Comparison of ENCODE assay signal across 21 cellular contexts in genomic region chr19:41159861-41160260, GRCh38. TPM values are rescaled to one million over a fixed set of nuclear protein-coding genes. Genes with fewer than 3 reads are reported as not detected.
A peak's percentile ranks its signal among the peaks of the same experiment; 100 is the strongest.
DNase-seq lines count a peak whose midpoint lies in the region; ATAC-seq and TF ChIP-seq lines count a peak whose summit lies in the region.
"Had no signal": no experiment of that assay in that cellular context is flagged by ENCODE, and none has a peak within 500 bp of the region (broad histone marks: within the 10 kb centered on the region; RNA-seq: fewer than 3 reads in every experiment).

No MANE protein-coding gene starts in this region.

- CTCF ChIA-PET in naive thymus-derived CD4-positive, alpha-beta T cell (lab: Charles Lee) = no interaction called here

- no peaks in the 10 kb centered on the region for H3K4me1 ChIP-seq in naive thymus-derived CD4-positive, alpha-beta T cell (ENCODE audit: control insufficient read depth in 2 of 2, insufficient read depth in 2 of 2, low read length in 2 of 2)

- POLR2A ChIA-PET in naive thymus-derived CD4-positive, alpha-beta T cell (lab: Charles Lee) = no interaction called here

- H3K4me3 Mint-ChIP-seq in naive thymus-derived CD4-positive, alpha-beta T cell = no peak overlapping the region
- H3K4me3 Mint-ChIP-seq: CD14-positive monocyte had no signal

- H3K4me1 Mint-ChIP-seq in naive thymus-derived CD4-positive, alpha-beta T cell = peaks cover 0 to 4% (median 0%) of the 10 kb centered on the region in 7 donors
- H3K4me1 Mint-ChIP-seq: CD14-positive monocyte had no signal

- H3K27me3 Mint-ChIP-seq in naive thymus-derived CD4-positive, alpha-beta T cell = peaks cover 0 to 14% (median 0%) of the 10 kb centered on the region in 5 donors

- no peaks in the 10 kb centered on the region for H3K36me3 Mint-ChIP-seq in naive thymus-derived CD4-positive, alpha-beta T cell

- in situ Hi-C loops in Caki2 (cut with HindIII; ENCODE audit: low pct_unique_long_range_greater_than_20kb, low sequenced_read_pairs) = no loop called here

- H3K27ac ChIP-seq in naive thymus-derived CD4-positive, alpha-beta T cell (ENCODE audit: low read depth, low read length) = no peak overlapping the region

- intact Hi-C loops in naive thymus-derived CD4-positive, alpha-beta T cell (cut with micrococcal nuclease) = no loop called here

- H3K36me3 ChIP-seq in naive thymus-derived CD4-positive, alpha-beta T cell (ENCODE audit: control insufficient read depth in 2 of 3, insufficient read depth in 3 of 3, low read length in 3 of 3) = no peaks in the 10 kb centered on the region
- H3K36me3 ChIP-seq: MG63 had no signal

- H3K9me3 ChIP-seq in naive thymus-derived CD4-positive, alpha-beta T cell (ENCODE audit: control insufficient read depth in 2 of 3, low read length in 3 of 3) = no peaks in the 10 kb centered on the region

- H3K27ac Mint-ChIP-seq in naive thymus-derived CD4-positive, alpha-beta T cell = no peak overlapping the region

- ATAC-seq in naive thymus-derived CD4-positive, alpha-beta T cell = peak; percentile 52
- ATAC-seq: GM12878 had no signal

- DNase-seq in Caki2 (ENCODE audit: low read depth) = peak; percentile 35
- DNase-seq in OCI-M1 (lab: John Stamatoyannopoulos, UW) = peak; percentile 81
- peak; percentile 64 to 86 for DNase-seq in erythroblast (lab: John Stamatoyannopoulos, UW)
- DNase-seq in naive thymus-derived CD4-positive, alpha-beta T cell = no peak
- no peak for DNase-seq in medulla oblongata (ENCODE audit: extremely low spot score)
- no peak for DNase-seq in NK-92 (lab: John Stamatoyannopoulos, UW; ENCODE audit: unreplicated experiment)
- no peak for DNase-seq in NCI-H1417 (lab: John Stamatoyannopoulos, UW)
- no peak for DNase-seq in activated gamma-delta T cell (lab: John Stamatoyannopoulos, UW)
- DNase-seq: ACHN, AML-193, NCI-H1105 treated with DMSO at 0.1 percent for 48 hours, NCI-H1694 treated with DMSO at 0.1 percent for 48 hours, NCI-H2227 treated with DMSO at 0.1 percent for 48 hours, NCI-H524, NCI-H82, T-helper 1 cell had no signal

- H3K4me3 ChIP-seq in naive thymus-derived CD4-positive, alpha-beta T cell (ENCODE audit: low read length) = no peak overlapping the region
- H3K4me3 ChIP-seq: GM12878, MG63, PC-9 had no signal

- TF ChIP-seq POLR2A in erythroblast (IDR thresholded peaks at IDR 0.05; ENCODE audit: low read length) = no peak

- no peaks in the 10 kb centered on the region for H3K27me3 ChIP-seq in naive thymus-derived CD4-positive, alpha-beta T cell (ENCODE audit: control insufficient read depth in 2 of 2, insufficient read depth in 2 of 2, low read length in 2 of 2)
- H3K27me3 ChIP-seq: MG63 had no signal

- H3K9me3 Mint-ChIP-seq in naive thymus-derived CD4-positive, alpha-beta T cell = peaks cover 0 to 6% (median 0%) of the 10 kb centered on the region in 11 donors

RNA-seq across cellular contexts. Expression of gene CYP2S1, which starts 33.2 kb away (rescaled TPM):
- total RNA-seq in Caki2 (2014; rRNA removed; shearing (Covaris generic); ENCODE audit: low replicate concordance) = 10.6 and 40.2 TPM in 2 replicates
- 1 to 10 TPM in 2 of 5 experiments, under 1 TPM in 3; 0.24 to 4.1 (median 0.74) TPM for total RNA-seq in naive thymus-derived CD4-positive, alpha-beta T cell
- not detected for polyA plus RNA-seq in naive thymus-derived CD4-positive, alpha-beta T cell

RNA-seq across cellular contexts. Expression of gene CYP2F1, which starts 45.6 kb away (rescaled TPM):
- total RNA-seq in Caki2 (2014; rRNA removed; shearing (Covaris generic); ENCODE audit: low replicate concordance) = not detected in 2 replicates
- 1 to 10 TPM in 1 of 5 experiments, under 1 TPM in 2, not detected in 2; 0.32 to 1.1 (median 0.96) TPM for total RNA-seq in naive thymus-derived CD4-positive, alpha-beta T cell
- polyA plus RNA-seq in naive thymus-derived CD4-positive, alpha-beta T cell = not detected
- total RNA-seq: GM12878, H4, PC-9 had no signal
- polyA plus RNA-seq: CD14-positive monocyte, GM12878 had no signal

RNA-seq across cellular contexts. Expression of gene AXL, which starts 59.2 kb away (rescaled TPM):
- total RNA-seq in Caki2 (2014; rRNA removed; shearing (Covaris generic); ENCODE audit: low replicate concordance) = 349 and 418 TPM in 2 replicates
- under 1 TPM in 4 of 5 experiments, not detected in 1; 0.12 to 0.54 (median 0.35) TPM for total RNA-seq in naive thymus-derived CD4-positive, alpha-beta T cell
- under 1 TPM; 0.16 to 0.19 TPM for polyA plus RNA-seq in naive thymus-derived CD4-positive, alpha-beta T cell

Comparison
In these comparisons a context has a peak if more than half of its experiments do, and no peak if none do; other contexts are left out.
1. DNase-seq: peak in Caki2 (single experiment), OCI-M1 (single experiment) and erythroblast (2 of 2); none in naive thymus-derived CD4-positive, alpha-beta T cell (0 of 9), medulla oblongata (single experiment), NK-92 (single experiment), NCI-H1417 (0 of 3) and activated gamma-delta T cell (single experiment).
2. RNA of gene AXL, which starts 59.2 kb away (total RNA-seq): 349 to 418 TPM in Caki2; 0.12 to 0.54 TPM in naive thymus-derived CD4-positive, alpha-beta T cell; every median in the first group is over 100 times any median in the second.